In the genomic region with DNA sequence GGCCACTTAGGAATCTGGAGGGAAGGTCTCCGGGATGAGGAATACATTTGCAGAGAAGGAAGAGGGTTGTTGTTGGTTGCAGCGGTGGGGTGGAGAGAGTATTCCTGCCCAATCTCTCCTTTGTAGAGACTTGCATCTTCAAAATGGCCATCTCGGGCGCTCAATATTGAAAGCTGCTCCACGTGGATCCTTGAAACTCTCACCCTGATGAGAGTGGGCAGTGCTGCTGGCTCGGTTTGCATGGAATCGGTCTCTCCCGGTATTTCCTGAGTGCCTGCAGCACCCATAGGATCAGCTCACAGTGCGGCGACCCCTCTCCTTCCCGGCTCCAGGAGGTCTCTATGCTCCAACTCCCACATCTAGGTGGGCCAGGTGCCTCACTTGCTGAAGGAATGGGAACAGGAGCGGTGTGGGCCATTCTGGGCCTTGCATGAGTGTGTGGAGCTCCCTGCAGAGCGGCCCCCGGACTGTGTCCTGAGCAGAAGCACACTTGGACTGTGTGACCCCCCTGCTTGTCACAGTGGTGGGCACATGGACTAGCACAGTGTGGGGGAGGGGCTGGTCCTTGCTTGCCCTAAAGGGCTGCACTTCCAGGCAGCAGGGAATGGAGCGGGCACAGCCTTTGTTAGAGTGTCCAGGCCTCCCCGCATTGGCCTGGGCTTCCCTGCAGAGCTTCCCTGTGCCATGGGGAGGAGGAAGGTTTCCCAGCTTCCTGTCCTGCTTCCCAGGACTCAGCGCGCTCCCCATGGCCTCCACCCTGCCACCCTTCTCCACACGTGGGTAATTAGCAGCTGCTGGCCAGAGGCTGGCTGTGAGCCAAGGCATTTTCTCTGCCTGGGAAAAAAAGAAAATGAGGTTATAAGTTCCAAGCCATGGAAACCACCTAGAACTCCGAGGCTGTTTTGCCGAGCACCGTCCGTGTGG, we compare ENCODE assay signal across 30 cellular contexts.
A peak's percentile ranks its signal among the peaks of the same experiment; 100 is the strongest.
DNase-seq lines count a peak whose midpoint lies in the region; ATAC-seq, FAIRE-seq and TF ChIP-seq lines count a peak whose summit lies in the region.
"Had no signal": no experiment of that assay in that cellular context is flagged by ENCODE, and none has a peak within 500 bp of the region (broad histone marks: within the 10 kb centered on the region; RNA-seq: fewer than 3 reads in every experiment).

No MANE protein-coding gene starts in this region.

- peaks cover 0 to 7% (median 0%) of the 10 kb centered on the region in 4 donors for H3K4me1 ChIP-seq in Peyer's patch
- peaks cover 0 to 2% of the 10 kb centered on the region in 2 donors for H3K4me1 ChIP-seq in kidney (ENCODE audit: control insufficient read depth in 1 of 2, insufficient read depth in 1 of 2, low read depth in 1 of 2, low read length in 2 of 2)
- peaks cover 0 to 9% (median under 1%) of the 10 kb centered on the region in 4 donors for H3K4me1 ChIP-seq in sigmoid colon
- H3K4me1 ChIP-seq in breast epithelium, result no peaks in the 10 kb centered on the region

- no peak for TF ChIP-seq EP300 in sigmoid colon (IDR thresholded peaks at IDR 0.05)

- no peak overlapping the region for H3K27ac ChIP-seq in Peyer's patch
- no peak overlapping the region for H3K27ac ChIP-seq in kidney (ENCODE audit: low read depth in 2 of 2, low read length in 2 of 2)
- no peak overlapping the region for H3K27ac ChIP-seq in sigmoid colon
- H3K27ac ChIP-seq in breast epithelium, result no peak overlapping the region
- H3K27ac ChIP-seq: epithelial cell of prostate, PC-9, thoracic aorta had no signal

- H3K36me3 ChIP-seq in Peyer's patch (no peaks in the 10 kb centered on the region), kidney (ENCODE audit: control insufficient read depth in 1 of 2, insufficient read depth in 2 of 2, low read length in 2 of 2) (no peaks in the 10 kb centered on the region), sigmoid colon (no peaks in the 10 kb centered on the region), breast epithelium (no peaks in the 10 kb centered on the region)
- H3K36me3 ChIP-seq: thoracic aorta had no signal

- no peak overlapping the region for H3K9ac ChIP-seq in kidney (ENCODE audit: low read length in 2 of 2)

- TF ChIP-seq POLR2A in Peyer's patch (IDR thresholded peaks at IDR 0.05) (no peak), sigmoid colon (IDR thresholded peaks at IDR 0.05) (no peak), breast epithelium (IDR thresholded peaks at IDR 0.05) (no peak)

- H3K27me3 Mint-ChIP-seq in activated T-cell treated with anti-CD3 and anti-CD28 coated beads, Interleukin-2, amount 50 U/mL, for 4 hours (ENCODE audit: low read depth), result peaks cover 16% of the 10 kb centered on the region

- no peaks in the 10 kb centered on the region for H3K9me3 Mint-ChIP-seq in activated T-cell treated with anti-CD3 and anti-CD28 coated beads, Interleukin-2, amount 50 U/mL, for 4 hours
- H3K9me3 Mint-ChIP-seq: activated CD4-positive, alpha-beta T cell treated with anti-CD3 and anti-CD28 coated beads, Interleukin-2, amount 10 ng/mL, durations not matched to agents 7 days and 5 days; activated T-cell treated with anti-CD3 and anti-CD28 coated beads, Interleukin-2, amount 50 U/mL, for 72 hours; CD4-positive, alpha-beta T cell; neural crest cell had no signal

- H3K27me3 ChIP-seq in Peyer's patch (no peaks in the 10 kb centered on the region), sigmoid colon (no peaks in the 10 kb centered on the region), breast epithelium (peaks cover 0 to 43% of the 10 kb centered on the region in 2 donors)

- no peak overlapping the region for H3K4me3 Mint-ChIP-seq in activated T-cell treated with anti-CD3 and anti-CD28 coated beads, Interleukin-2, amount 50 U/mL, for 4 hours
- H3K4me3 Mint-ChIP-seq: activated CD4-positive, alpha-beta T cell treated with anti-CD3 and anti-CD28 coated beads, Interleukin-2, amount 10 ng/mL, durations not matched to agents 7 days and 5 days; activated T-cell treated with anti-CD3 and anti-CD28 coated beads, Interleukin-2, amount 50 U/mL, for 72 hours; brain; CD4-positive, alpha-beta T cell; H9; neural crest cell; WTC11 had no signal

- DNase-seq in DMS79 treated with DMSO at 0.1 percent for 48 hours (lab: John Stamatoyannopoulos, UW), result peak; percentile 25
- DNase-seq in DMS79 (lab: John Stamatoyannopoulos, UW), result no peak
- DNase-seq in Peyer's patch, result peak in 2 of 3 donors; percentile 43 to 45
- DNase-seq in kidney, result peak; percentile 78
- DNase-seq in sigmoid colon, result peak; percentile 56
- DNase-seq in activated T-cell treated with anti-CD3 and anti-CD28 coated beads, Interleukin-2, amount 50 U/mL, for 4 hours, result no peak
- DNase-seq in breast epithelium (ENCODE audit: low spot score in 2 of 2), result no peak
- no peak for DNase-seq in NCI-H2029 treated with DMSO at 0.1 percent for 48 hours (lab: John Stamatoyannopoulos, UW)
- DNase-seq: 8988T; activated CD4-positive, alpha-beta T cell treated with anti-CD3 and anti-CD28 coated beads, Interleukin-2, amount 10 ng/mL, durations not matched to agents 7 days and 5 days; activated naive CD4-positive, alpha-beta T cell treated with Interleukin-2 at 50 U/mL for 16 hours; CD4-positive, alpha-beta T cell; effector CD4-positive, alpha-beta T cell; H9; KG1; MM.1S; NCI-H1417 treated with DMSO at 0.1 percent for 48 hours; NCI-H2081 treated with DMSO at 0.1 percent for 48 hours; NK-92 treated with Interleukin-12 subunit alpha and Interleukin-12 subunit beta, amount 100 ng/mL, for 24 hours; PC-9; SHP77 treated with DMSO at 0.1 percent for 48 hours had no signal

- FAIRE-seq in kidney (lab: Jason Lieb, UNC), result no peak
- FAIRE-seq: G401.6, GM19239 had no signal

- H3K36me3 Mint-ChIP-seq in activated T-cell treated with anti-CD3 and anti-CD28 coated beads, Interleukin-2, amount 50 U/mL, for 4 hours (ENCODE audit: insufficient read depth), result no peaks in the 10 kb centered on the region
- H3K36me3 Mint-ChIP-seq: brain, WTC11 had no signal

- 63 to 78% methylated on average over 23 of the region's 23 CpGs for WGBS in sigmoid colon, 2 donors

- intact Hi-C loops in kidney (cut with DNase I), result no loop called here
- intact Hi-C loops in sigmoid colon (cut with DNase I), result no loop called here
- intact Hi-C loops in breast epithelium (cut with DNase I; ENCODE audit: low total_unique reads), result no loop called here

- H3K4me1 Mint-ChIP-seq in activated T-cell treated with anti-CD3 and anti-CD28 coated beads, Interleukin-2, amount 50 U/mL, for 4 hours (ENCODE audit: low read depth), result peaks cover 2% of the 10 kb centered on the region
- H3K4me1 Mint-ChIP-seq: activated CD4-positive, alpha-beta T cell treated with anti-CD3 and anti-CD28 coated beads, Interleukin-2, amount 10 ng/mL, durations not matched to agents 7 days and 5 days had no signal

- H3K4me3 ChIP-seq in Peyer's patch (no peak overlapping the region), kidney (ENCODE audit: low read length in 2 of 2) (no peak overlapping the region), sigmoid colon (no peak overlapping the region), breast epithelium (no peak overlapping the region)
- H3K4me3 ChIP-seq: PC-9, thoracic aorta had no signal

- TF ChIP-seq CTCF in Peyer's patch (IDR thresholded peaks at IDR 0.05), result no peak
- TF ChIP-seq CTCF in kidney (IDR thresholded peaks at IDR 0.05; ENCODE audit: borderline replicate concordance, extremely low read depth, insufficient read depth), result no peak
- no peak for TF ChIP-seq CTCF in sigmoid colon (IDR thresholded peaks at IDR 0.05)
- TF ChIP-seq CTCF in breast epithelium (IDR thresholded peaks at IDR 0.05), result no peak

- ATAC-seq in activated T-cell treated with anti-CD3 and anti-CD28 coated beads, Interleukin-2, amount 50 U/mL, for 4 hours, result no peak
- ATAC-seq: sciatic nerve, WTC11 had no signal

- H3K9me3 ChIP-seq in Peyer's patch, result no peaks in the 10 kb centered on the region
- H3K9me3 ChIP-seq in kidney (ENCODE audit: control insufficient read depth in 1 of 2, low read length in 2 of 2), result no peaks in the 10 kb centered on the region
- no peaks in the 10 kb centered on the region for H3K9me3 ChIP-seq in sigmoid colon
- H3K9me3 ChIP-seq in breast epithelium, result no peaks in the 10 kb centered on the region
- H3K9me3 ChIP-seq: thoracic aorta had no signal

Comparison
In these comparisons a context has a peak if more than half of its experiments do, and no peak if none do; other contexts are left out.
1. DNase-seq: peak in DMS79 treated with DMSO at 0.1 percent for 48 hours (single experiment), Peyer's patch (2 of 3), kidney (single experiment) and sigmoid colon (single experiment); none in DMS79 (single experiment), activated T-cell treated with anti-CD3 and anti-CD28 coated beads, Interleukin-2, amount 50 U/mL, for 4 hours (single experiment), breast epithelium (0 of 2) and NCI-H2029 treated with DMSO at 0.1 percent for 48 hours (single experiment).